Comparison of ENCODE assay signal across 1 cellular context in the genomic region with DNA sequence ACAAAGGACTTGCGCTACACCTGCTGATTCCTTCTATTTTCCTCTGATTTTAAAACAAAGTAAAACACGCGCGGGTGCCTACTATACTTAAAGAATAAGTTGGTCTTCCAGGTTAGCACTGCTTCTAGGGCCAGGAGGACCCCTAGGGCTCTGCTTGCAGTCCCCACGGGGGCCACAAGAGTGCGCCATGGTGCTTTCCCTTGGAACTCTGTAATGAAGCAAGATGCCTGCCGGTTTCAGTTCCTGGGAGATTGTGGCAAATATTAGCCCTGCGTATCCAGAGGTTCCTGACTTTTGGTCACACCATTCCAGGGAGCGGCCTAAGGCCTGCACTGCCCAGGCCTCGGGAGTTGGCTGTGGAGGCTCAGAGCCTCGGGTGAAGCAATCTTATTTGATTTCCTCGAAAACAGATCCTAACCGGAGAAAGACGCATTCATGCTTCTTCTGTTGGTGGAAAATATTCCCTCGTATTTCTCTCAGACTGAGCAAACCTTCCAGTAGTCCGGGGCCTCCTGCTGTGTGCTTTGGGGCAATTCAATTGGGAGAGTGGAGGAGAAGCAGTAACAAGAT.
TF ChIP-seq lines count a peak whose summit lies in the region.

No MANE protein-coding gene starts in this region.

TF ChIP-seq in HepG2, 621 proteins besides CTCF, POLR2A, EP300 and RAD21 (continued from another document and continues in another):
- TF ChIP-seq, protein P1, sequence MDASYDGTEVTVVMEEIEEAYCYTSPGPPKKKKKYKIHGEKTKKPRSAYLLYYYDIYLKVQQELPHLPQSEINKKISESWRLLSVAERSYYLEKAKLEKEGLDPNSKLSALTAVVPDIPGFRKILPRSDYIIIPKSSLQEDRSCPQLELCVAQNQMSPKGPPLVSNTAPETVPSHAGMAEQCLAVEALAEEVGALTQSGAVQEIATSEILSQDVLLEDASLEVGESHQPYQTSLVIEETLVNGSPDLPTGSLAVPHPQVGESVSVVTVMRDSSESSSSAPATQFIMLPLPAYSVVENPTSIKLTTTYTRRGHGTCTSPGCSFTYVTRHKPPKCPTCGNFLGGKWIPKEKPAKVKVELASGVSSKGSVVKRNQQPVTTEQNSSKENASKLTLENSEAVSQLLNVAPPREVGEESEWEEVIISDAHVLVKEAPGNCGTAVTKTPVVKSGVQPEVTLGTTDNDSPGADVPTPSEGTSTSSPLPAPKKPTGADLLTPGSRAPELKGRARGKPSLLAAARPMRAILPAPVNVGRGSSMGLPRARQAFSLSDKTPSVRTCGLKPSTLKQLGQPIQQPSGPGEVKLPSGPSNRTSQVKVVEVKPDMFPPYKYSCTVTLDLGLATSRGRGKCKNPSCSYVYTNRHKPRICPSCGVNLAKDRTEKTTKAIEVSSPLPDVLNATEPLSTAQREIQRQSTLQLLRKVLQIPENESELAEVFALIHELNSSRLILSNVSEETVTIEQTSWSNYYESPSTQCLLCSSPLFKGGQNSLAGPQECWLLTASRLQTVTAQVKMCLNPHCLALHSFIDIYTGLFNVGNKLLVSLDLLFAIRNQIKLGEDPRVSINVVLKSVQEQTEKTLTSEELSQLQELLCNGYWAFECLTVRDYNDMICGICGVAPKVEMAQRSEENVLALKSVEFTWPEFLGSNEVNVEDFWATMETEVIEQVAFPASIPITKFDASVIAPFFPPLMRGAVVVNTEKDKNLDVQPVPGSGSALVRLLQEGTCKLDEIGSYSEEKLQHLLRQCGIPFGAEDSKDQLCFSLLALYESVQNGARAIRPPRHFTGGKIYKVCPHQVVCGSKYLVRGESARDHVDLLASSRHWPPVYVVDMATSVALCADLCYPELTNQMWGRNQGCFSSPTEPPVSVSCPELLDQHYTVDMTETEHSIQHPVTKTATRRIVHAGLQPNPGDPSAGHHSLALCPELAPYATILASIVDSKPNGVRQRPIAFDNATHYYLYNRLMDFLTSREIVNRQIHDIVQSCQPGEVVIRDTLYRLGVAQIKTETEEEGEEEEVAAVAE (CRISPR knock-in tag; IDR thresholded peaks at IDR 0.05; ENCODE audit: borderline replicate concordance), result peak; percentile 49; the same call in 1 of the 2 replicates
- TF ChIP-seq HNRNPH1 (optimal IDR thresholded peaks at IDR 0.05; ENCODE audit: low read depth, low read length) (no peak), SALL2 (CRISPR knock-in tag; IDR thresholded peaks at IDR 0.05) (no peak), ETS1 (CRISPR knock-in tag; IDR thresholded peaks at IDR 0.05) (no peak), ARID3A (IDR thresholded peaks at IDR 0.05; ENCODE audit: low read depth, low read length) (0 out of 2 replicates have a peak, but pooled peaks have one; percentile 8), STAG1 (CRISPR knock-in tag; IDR thresholded peaks at IDR 0.05) (peak; percentile 92), ZNF687 (CRISPR knock-in tag; IDR thresholded peaks at IDR 0.05) (peak; percentile 5; the same call in 1 of the 2 replicates), XRCC5 (optimal IDR thresholded peaks at IDR 0.05; ENCODE audit: low read length) (peak; percentile 44), SNAPC2 (CRISPR knock-in tag; IDR thresholded peaks at IDR 0.05) (no peak), ZNF367 (CRISPR knock-in tag; IDR thresholded peaks at IDR 0.05; ENCODE audit: borderline replicate concordance) (no peak), SIN3B (IDR thresholded peaks at IDR 0.05; ENCODE audit: low read length) (no peak), NR3C1 (CRISPR knock-in tag; IDR thresholded peaks at IDR 0.05) (no peak), GLMP (CRISPR knock-in tag; IDR thresholded peaks at IDR 0.05; ENCODE audit: borderline replicate concordance) (no peak), CCDC6 (CRISPR knock-in tag; IDR thresholded peaks at IDR 0.05) (no peak), THAP8 (CRISPR knock-in tag; IDR thresholded peaks at IDR 0.05; ENCODE audit: borderline replicate concordance) (no peak), ZNF614 (CRISPR knock-in tag; IDR thresholded peaks at IDR 0.05; ENCODE audit: borderline replicate concordance) (no peak), ZFP62 (CRISPR knock-in tag; IDR thresholded peaks at IDR 0.05) (no peak), ZC3H13 (CRISPR knock-in tag; IDR thresholded peaks at IDR 0.05) (no peak), TGIF2 (CRISPR knock-in tag; IDR thresholded peaks at IDR 0.05) (no peak), BORCS8-MEF2B (CRISPR knock-in tag; IDR thresholded peaks at IDR 0.05) (no peak), ZNF274 (CRISPR knock-in tag; IDR thresholded peaks at IDR 0.05) (no peak), FOXC1 (CRISPR knock-in tag; IDR thresholded peaks at IDR 0.05; ENCODE audit: borderline replicate concordance) (0 out of 2 replicates have a peak, but pooled peaks have one; percentile 40), ZBTB8A (CRISPR knock-in tag; IDR thresholded peaks at IDR 0.05; ENCODE audit: borderline replicate concordance, low read depth) (no peak), IKZF1 (IDR thresholded peaks at IDR 0.05) (no peak), SNAI1 (CRISPR knock-in tag; IDR thresholded peaks at IDR 0.05; ENCODE audit: borderline replicate concordance) (no peak), NFE2L1 (CRISPR knock-in tag; IDR thresholded peaks at IDR 0.05; ENCODE audit: borderline replicate concordance) (no peak), ZNF598 (CRISPR knock-in tag; IDR thresholded peaks at IDR 0.05; ENCODE audit: borderline replicate concordance) (0 out of 2 replicates have a peak, but pooled peaks have one; percentile 25), POLR2G (IDR thresholded peaks at IDR 0.05; ENCODE audit: low read depth, low read length) (no peak), RFX1 (IDR thresholded peaks at IDR 0.05) (no peak), MAF1 (CRISPR knock-in tag; IDR thresholded peaks at IDR 0.05; ENCODE audit: borderline replicate concordance) (no peak), ZNF709 (CRISPR knock-in tag; IDR thresholded peaks at IDR 0.05) (no peak), MTA1 (CRISPR knock-in tag; IDR thresholded peaks at IDR 0.05; ENCODE audit: borderline replicate concordance) (no peak), ZNF557 (CRISPR knock-in tag; IDR thresholded peaks at IDR 0.05) (no peak)
- TF ChIP-seq, protein P2, sequence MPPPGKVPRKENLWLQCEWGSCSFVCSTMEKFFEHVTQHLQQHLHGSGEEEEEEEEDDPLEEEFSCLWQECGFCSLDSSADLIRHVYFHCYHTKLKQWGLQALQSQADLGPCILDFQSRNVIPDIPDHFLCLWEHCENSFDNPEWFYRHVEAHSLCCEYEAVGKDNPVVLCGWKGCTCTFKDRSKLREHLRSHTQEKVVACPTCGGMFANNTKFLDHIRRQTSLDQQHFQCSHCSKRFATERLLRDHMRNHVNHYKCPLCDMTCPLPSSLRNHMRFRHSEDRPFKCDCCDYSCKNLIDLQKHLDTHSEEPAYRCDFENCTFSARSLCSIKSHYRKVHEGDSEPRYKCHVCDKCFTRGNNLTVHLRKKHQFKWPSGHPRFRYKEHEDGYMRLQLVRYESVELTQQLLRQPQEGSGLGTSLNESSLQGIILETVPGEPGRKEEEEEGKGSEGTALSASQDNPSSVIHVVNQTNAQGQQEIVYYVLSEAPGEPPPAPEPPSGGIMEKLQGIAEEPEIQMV (CRISPR knock-in tag; IDR thresholded peaks at IDR 0.05; ENCODE audit: low read depth), result no peak
- TF ChIP-seq, protein P3, sequence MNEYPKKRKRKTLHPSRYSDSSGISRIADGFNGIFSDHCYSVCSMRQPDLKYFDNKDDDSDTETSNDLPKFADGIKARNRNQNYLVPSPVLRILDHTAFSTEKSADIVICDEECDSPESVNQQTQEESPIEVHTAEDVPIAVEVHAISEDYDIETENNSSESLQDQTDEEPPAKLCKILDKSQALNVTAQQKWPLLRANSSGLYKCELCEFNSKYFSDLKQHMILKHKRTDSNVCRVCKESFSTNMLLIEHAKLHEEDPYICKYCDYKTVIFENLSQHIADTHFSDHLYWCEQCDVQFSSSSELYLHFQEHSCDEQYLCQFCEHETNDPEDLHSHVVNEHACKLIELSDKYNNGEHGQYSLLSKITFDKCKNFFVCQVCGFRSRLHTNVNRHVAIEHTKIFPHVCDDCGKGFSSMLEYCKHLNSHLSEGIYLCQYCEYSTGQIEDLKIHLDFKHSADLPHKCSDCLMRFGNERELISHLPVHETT (CRISPR knock-in tag; conservative IDR thresholded peaks at IDR 0.05), result no peak
- TF ChIP-seq, protein P4, sequence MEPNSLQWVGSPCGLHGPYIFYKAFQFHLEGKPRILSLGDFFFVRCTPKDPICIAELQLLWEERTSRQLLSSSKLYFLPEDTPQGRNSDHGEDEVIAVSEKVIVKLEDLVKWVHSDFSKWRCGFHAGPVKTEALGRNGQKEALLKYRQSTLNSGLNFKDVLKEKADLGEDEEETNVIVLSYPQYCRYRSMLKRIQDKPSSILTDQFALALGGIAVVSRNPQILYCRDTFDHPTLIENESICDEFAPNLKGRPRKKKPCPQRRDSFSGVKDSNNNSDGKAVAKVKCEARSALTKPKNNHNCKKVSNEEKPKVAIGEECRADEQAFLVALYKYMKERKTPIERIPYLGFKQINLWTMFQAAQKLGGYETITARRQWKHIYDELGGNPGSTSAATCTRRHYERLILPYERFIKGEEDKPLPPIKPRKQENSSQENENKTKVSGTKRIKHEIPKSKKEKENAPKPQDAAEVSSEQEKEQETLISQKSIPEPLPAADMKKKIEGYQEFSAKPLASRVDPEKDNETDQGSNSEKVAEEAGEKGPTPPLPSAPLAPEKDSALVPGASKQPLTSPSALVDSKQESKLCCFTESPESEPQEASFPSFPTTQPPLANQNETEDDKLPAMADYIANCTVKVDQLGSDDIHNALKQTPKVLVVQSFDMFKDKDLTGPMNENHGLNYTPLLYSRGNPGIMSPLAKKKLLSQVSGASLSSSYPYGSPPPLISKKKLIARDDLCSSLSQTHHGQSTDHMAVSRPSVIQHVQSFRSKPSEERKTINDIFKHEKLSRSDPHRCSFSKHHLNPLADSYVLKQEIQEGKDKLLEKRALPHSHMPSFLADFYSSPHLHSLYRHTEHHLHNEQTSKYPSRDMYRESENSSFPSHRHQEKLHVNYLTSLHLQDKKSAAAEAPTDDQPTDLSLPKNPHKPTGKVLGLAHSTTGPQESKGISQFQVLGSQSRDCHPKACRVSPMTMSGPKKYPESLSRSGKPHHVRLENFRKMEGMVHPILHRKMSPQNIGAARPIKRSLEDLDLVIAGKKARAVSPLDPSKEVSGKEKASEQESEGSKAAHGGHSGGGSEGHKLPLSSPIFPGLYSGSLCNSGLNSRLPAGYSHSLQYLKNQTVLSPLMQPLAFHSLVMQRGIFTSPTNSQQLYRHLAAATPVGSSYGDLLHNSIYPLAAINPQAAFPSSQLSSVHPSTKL (CRISPR knock-in tag; IDR thresholded peaks at IDR 0.05), result peak; percentile 26; the same call in 1 of the 2 replicates
